ENCODE assay signal across 9 cellular contexts in genomic region chr14:74478996-74479635, GRCh38. TPM values are rescaled to one million over a fixed set of nuclear protein-coding genes. Genes with fewer than 3 reads are reported as not detected.
DNase-seq lines count a peak whose midpoint lies in the region; ATAC-seq, FAIRE-seq and TF ChIP-seq lines count a peak whose summit lies in the region.
"Had no signal": no experiment of that assay in that cellular context is flagged by ENCODE, and none has a peak within 500 bp of the region (broad histone marks: within the 10 kb centered on the region; RNA-seq: fewer than 3 reads in every experiment).

No MANE protein-coding gene starts in this region.

- H3K4me1 Mint-ChIP-seq in stimulated activated memory B cell treated with anti-CD40 and anti-IgM and Interleukin-4, amounts not matched to agents 10 μg/mL and 1 μg/mL and 100 μg/mL, for 72 hours, result no peaks in the 10 kb centered on the region

- H4K20me1 ChIP-seq in K562 (replicated peaks; ENCODE audit: control insufficient read depth, insufficient read depth, low read length), result no peaks in the 10 kb centered on the region; the same call in 1 of the 2 replicates

- no peaks in the 10 kb centered on the region for H3K9me3 Mint-ChIP-seq in stimulated activated memory B cell treated with anti-CD40 and anti-IgM and Interleukin-4, amounts not matched to agents 10 μg/mL and 1 μg/mL and 100 μg/mL, for 72 hours

- no peaks in the 10 kb centered on the region for H3K27me3 Mint-ChIP-seq in stimulated activated memory B cell treated with anti-CD40 and anti-IgM and Interleukin-4, amounts not matched to agents 10 μg/mL and 1 μg/mL and 100 μg/mL, for 72 hours

- peaks cover 65% of the 10 kb centered on the region for H3K36me3 Mint-ChIP-seq in stimulated activated memory B cell treated with anti-CD40 and anti-IgM and Interleukin-4, amounts not matched to agents 10 μg/mL and 1 μg/mL and 100 μg/mL, for 72 hours

- H3K79me2 ChIP-seq in K562 (ENCODE audit: control insufficient read depth, insufficient read depth, low read length), result no peaks in the 10 kb centered on the region

- WGBS in K562 (ENCODE audit: insufficient coverage, low coverage, missing lambda C conversion rate), result 65% methylated on average over 2 of the region's 2 CpGs

- peak in 1 of 2 experiments; percentile 72; a peak in 3 of 4 replicates for TF ChIP-seq RAD21 in K562 (CRISPR knock-in tag; conservative IDR thresholded peaks at IDR 0.05 in 1 of 2, IDR thresholded peaks at IDR 0.05 in 1 of 2)

- H3K27ac ChIP-seq in K562 (ENCODE audit: extremely low read depth, low read depth, low read length), result no peak overlapping the region

- H3K4me2 ChIP-seq in K562 (ENCODE audit: insufficient read depth, low read length), result no peak overlapping the region

- no peak overlapping the region for H3K9ac ChIP-seq in K562 (ENCODE audit: insufficient read depth in 1 of 2, low read depth in 2 of 2, low read length in 2 of 2)

- no peaks in the 10 kb centered on the region for H3K27me3 ChIP-seq in K562 (ENCODE audit: control insufficient read depth in 2 of 2, insufficient read depth in 2 of 2, low read length in 2 of 2)

- no peak for FAIRE-seq in K562 (lab: Jason Lieb, UNC)

- no peaks in the 10 kb centered on the region for H3K4me1 ChIP-seq in K562 (replicated peaks in 1 of 2; ENCODE audit: control insufficient read depth in 2 of 2, insufficient read depth in 2 of 2, low read length in 2 of 2)

- no peaks in the 10 kb centered on the region for H3K9me1 ChIP-seq in K562 (ENCODE audit: control insufficient read depth, insufficient read depth, low read length)

- no peaks in the 10 kb centered on the region for H3K9me3 ChIP-seq in K562 (replicated peaks; ENCODE audit: control insufficient read depth, insufficient read depth, low read depth, low read length)

- POLR2A ChIA-PET in K562 (lab: Yijun Ruan, JAX), result interaction anchor here (1.1 kb wide), 1 partner anchor 14 kb away, joined by 4 read pairs; the partner anchor contains the start of genes ISCA2 and NPC2

- BruUV-seq in K562 (replicated peaks; lab: Mats Ljungman, UMichigan), result no TSS peak

- TF ChIP-seq EP300 in K562 (IDR thresholded peaks at IDR 0.05; ENCODE audit: low read length), result no peak

- ATAC-seq in K562 (no peak), HG02870 (IDR thresholded peaks at IDR 0.05; ENCODE audit: unreplicated experiment) (no peak)
- ATAC-seq in stimulated activated memory B cell treated with anti-CD40 and anti-IgM and Interleukin-4, amounts not matched to agents 10 μg/mL and 1 μg/mL and 100 μg/mL, for 72 hours, result no peak

- CTCF ChIA-PET in K562 (lab: Yijun Ruan, JAX; ENCODE audit: low intra/inter-chr PET ratio), result interaction anchor here (1.5 kb wide), 1 partner anchor 117 kb away, joined by 6 read pairs; no protein-coding TSS in a partner anchor

- H3K4me3 ChIP-seq in K562, result no peak overlapping the region

- peak; percentile 19 for DNase-seq in COLO829 (ENCODE audit: low spot score)
- DNase-seq in LoVo (ENCODE audit: low spot score), result peak; percentile 9
- peak in 1 of 4 experiments; percentile 13 for DNase-seq in K562 (ENCODE audit: extremely low read depth in 1 of 4, low spot score in 3 of 4)
- DNase-seq in medulla oblongata (ENCODE audit: extremely low spot score), result peak; percentile 50
- no peak for DNase-seq in NCI-H446 treated with DMSO at 0.1 percent for 48 hours (lab: John Stamatoyannopoulos, UW)
- no peak for DNase-seq in NCI-H774 (lab: John Stamatoyannopoulos, UW)
- DNase-seq: activated effector memory CD4-positive, alpha-beta T cell treated with anti-CD3 and anti-CD28 coated beads, Interleukin-2, amount 50 U/mL, for 16 hours had no signal

- intact Hi-C loops in K562 (cut with micrococcal nuclease), result loop anchor here (1.0 kb wide), 1 partner anchor 117 kb away; no protein-coding TSS in a partner anchor

- no peak overlapping the region for H3K27ac Mint-ChIP-seq in stimulated activated memory B cell treated with anti-CD40 and anti-IgM and Interleukin-4, amounts not matched to agents 10 μg/mL and 1 μg/mL and 100 μg/mL, for 72 hours

- no peak overlapping the region for H3K4me3 Mint-ChIP-seq in stimulated activated memory B cell treated with anti-CD40 and anti-IgM and Interleukin-4, amounts not matched to agents 10 μg/mL and 1 μg/mL and 100 μg/mL, for 72 hours

- in situ Hi-C loops in K562 (cut with MboI), result loop anchor here (10.0 kb wide), 1 partner anchor 114 kb away; no protein-coding TSS in a partner anchor

- H2AFZ ChIP-seq in K562 (ENCODE audit: low read depth, low read length), result no peak overlapping the region

- no peak for TF ChIP-seq POLR2A in K562 (conservative IDR thresholded peaks at IDR 0.05)

- no peaks in the 10 kb centered on the region for H3K36me3 ChIP-seq in K562 (ENCODE audit: control insufficient read depth, insufficient read depth, low read length)

- peak; percentile 46 to 70 (median 56) for TF ChIP-seq CTCF in K562 (IDR thresholded peaks at IDR 0.05 in 2 of 3, conservative IDR thresholded peaks at IDR 0.05 in 1 of 3; ENCODE audit: insufficient read depth in 2 of 3, low read depth in 1 of 3, low read length in 3 of 3)

TF ChIP-seq in K562, 482 proteins besides CTCF, POLR2A, EP300 and RAD21:
- TF ChIP-seq ZSCAN32 (CRISPR knock-in tag; IDR thresholded peaks at IDR 0.05), result no peak

RNA-seq across cellular contexts. Expression of gene NPC2, which starts 14.0 kb away (rescaled TPM):
- total RNA-seq in K562 (2011; cell fraction: chromatin; rRNA removed; ENCODE audit: low replicate concordance), result 12.4 and 26.6 TPM in 2 replicates
- total RNA-seq in K562 (2011; cell fraction: nucleolus; rRNA removed), result 26.7 and 37.7 TPM in 2 replicates
- 28.3 and 30.4 TPM in 2 replicates for total RNA-seq in K562 (2011; cell fraction: nucleoplasm; rRNA removed)
- total RNA-seq in K562 (2014; rRNA removed) (29.1 and 32.6 TPM in 2 replicates), K562 (2014; rRNA removed; fragmentation: Illumina TruSeq; extraction: Trizol) (15.6 and 17.9 TPM in 2 replicates), K562 (2015; rRNA removed; fragmentation: Illumina TruSeq; extraction: Trizol) (66.4 and 74.1 TPM in 2 replicates), K562 (2021) (18.6 and 19.5 TPM in 2 replicates)
- polyA plus RNA-seq in K562 (2011; rRNA removed) (16.6 and 30.6 TPM in 2 replicates), K562 (2014; fragmentation: Illumina TruSeq; extraction: Trizol) (30.8 and 35.9 TPM in 2 replicates), K562 (2014; fragmentation: Nextera tagmentation; extraction: Ambion mirVana) (10 to 100 TPM; 40.7 to 62.5 TPM), K562 (2014; rRNA removed) (33.2 and 34.5 TPM in 2 replicates)
- 50.1 and 53.2 TPM in 2 replicates for polyA plus RNA-seq in K562 (2011; cell fraction: cytosol; rRNA removed)
- polyA plus RNA-seq in K562 (2011; cell fraction: nucleus; rRNA removed), result 17.6 and 25.7 TPM in 2 replicates
- polyA plus RNA-seq in K562 (2012), result 97.1 and 166 TPM in 2 replicates
- 12.8 and 15.5 TPM in 2 replicates for polyA minus RNA-seq in K562 (2011; rRNA and poly(A)+ RNA removed)
- polyA minus RNA-seq in K562 (2011; cell fraction: cytosol; rRNA and poly(A)+ RNA removed), result 17.5 and 18.4 TPM in 2 replicates
- polyA minus RNA-seq in K562 (2011; cell fraction: nucleus; rRNA and poly(A)+ RNA removed), result 2.6 and 8.2 TPM in 2 replicates

RNA-seq across cellular contexts. Expression of gene ISCA2, which starts 14.4 kb away (rescaled TPM):
- total RNA-seq in K562 (2011; cell fraction: chromatin; rRNA removed; ENCODE audit: low replicate concordance), result 3.4 and 8.0 TPM in 2 replicates
- total RNA-seq in K562 (2011; cell fraction: nucleolus; rRNA removed), result 2.5 TPM in 2 replicates
- total RNA-seq in K562 (2011; cell fraction: nucleoplasm; rRNA removed), result 4.9 and 8.5 TPM in 2 replicates
- total RNA-seq in K562 (2014; rRNA removed) (18.1 and 19.2 TPM in 2 replicates), K562 (2014; rRNA removed; fragmentation: Illumina TruSeq; extraction: Trizol) (13.8 and 17.8 TPM in 2 replicates), K562 (2015; rRNA removed; fragmentation: Illumina TruSeq; extraction: Trizol) (12.8 and 13.6 TPM in 2 replicates), K562 (2021) (20.3 and 21.1 TPM in 2 replicates)
- polyA plus RNA-seq in K562 (2011; rRNA removed) (27.0 and 36.7 TPM in 2 replicates), K562 (2014; fragmentation: Illumina TruSeq; extraction: Trizol) (20.9 and 22.1 TPM in 2 replicates), K562 (2014; fragmentation: Nextera tagmentation; extraction: Ambion mirVana) (1 to 10 TPM; 5.0 to 9.9 TPM), K562 (2014; rRNA removed) (30.7 and 31.7 TPM in 2 replicates)
- polyA plus RNA-seq in K562 (2011; cell fraction: cytosol; rRNA removed), result 17.8 and 37.5 TPM in 2 replicates
- polyA plus RNA-seq in K562 (2011; cell fraction: nucleus; rRNA removed), result 7.2 and 11.2 TPM in 2 replicates
- 15.7 and 20.4 TPM in 2 replicates for polyA plus RNA-seq in K562 (2012)
- polyA minus RNA-seq in K562 (2011; rRNA and poly(A)+ RNA removed), result 7.5 and 8.3 TPM in 2 replicates
- 1.5 and 4.9 TPM in 2 replicates for polyA minus RNA-seq in K562 (2011; cell fraction: cytosol; rRNA and poly(A)+ RNA removed)
- polyA minus RNA-seq in K562 (2011; cell fraction: nucleus; rRNA and poly(A)+ RNA removed), result 3.4 and 6.9 TPM in 2 replicates

RNA-seq across cellular contexts. Expression of gene SYNDIG1L, which starts 53.1 kb away (rescaled TPM):
- not detected in 2 replicates for total RNA-seq in K562 (2011; cell fraction: chromatin; rRNA removed; ENCODE audit: low replicate concordance)
- total RNA-seq in K562 (2011; cell fraction: nucleolus; rRNA removed), result not detected in 2 replicates
- total RNA-seq in K562 (2011; cell fraction: nucleoplasm; rRNA removed), result not detected in 2 replicates
- total RNA-seq in K562 (2014; rRNA removed) (not detected in 2 replicates), K562 (2014; rRNA removed; fragmentation: Illumina TruSeq; extraction: Trizol) (not detected in 2 replicates), K562 (2015; rRNA removed; fragmentation: Illumina TruSeq; extraction: Trizol) (not detected in 2 replicates), K562 (2021) (not detected in 2 replicates)
- polyA plus RNA-seq in K562 (2011; rRNA removed) (not detected in 2 replicates), K562 (2014; fragmentation: Illumina TruSeq; extraction: Trizol) (not detected in 2 replicates), K562 (2014; fragmentation: Nextera tagmentation; extraction: Ambion mirVana) (not detected), K562 (2014; rRNA removed) (not detected in 2 replicates)
- polyA plus RNA-seq in K562 (2011; cell fraction: cytosol; rRNA removed), result not detected in 2 replicates
- not detected in 2 replicates for polyA plus RNA-seq in K562 (2011; cell fraction: nucleus; rRNA removed)
- not detected in 2 replicates for polyA plus RNA-seq in K562 (2012)
- not detected in 2 replicates for polyA minus RNA-seq in K562 (2011; rRNA and poly(A)+ RNA removed)
- not detected in 2 replicates for polyA minus RNA-seq in K562 (2011; cell fraction: cytosol; rRNA and poly(A)+ RNA removed)
- polyA minus RNA-seq in K562 (2011; cell fraction: nucleus; rRNA and poly(A)+ RNA removed), result not detected in 2 replicates

Comparison
In these comparisons a context has a peak if more than half of its experiments do, and no peak if none do; other contexts are left out.
1. DNase-seq: peak in COLO829 (single experiment), LoVo (single experiment) and medulla oblongata (single experiment); none in NCI-H446 treated with DMSO at 0.1 percent for 48 hours (single experiment) and NCI-H774 (single experiment).